In genomic region chr1:154182342-154183044, GRCh38 we compare ENCODE assay signal across 8 cellular contexts. TPM values are rescaled to one million over a fixed set of nuclear protein-coding genes. Genes with fewer than 3 reads are reported as not detected.
DNase-seq lines count a peak whose midpoint lies in the region; ATAC-seq, FAIRE-seq and TF ChIP-seq lines count a peak whose summit lies in the region.

No MANE protein-coding gene starts in this region.

- peak overlapping the region; percentile 82 to 96 (median 90) for H3K4me3 ChIP-seq in BLaER1 treated with 17β-estradiol and CSF1 and Interleukin-3, amounts not matched to agents 10 nM and 100 nM
- peak overlapping the region; percentile 100 for H3K4me3 ChIP-seq in fibroblast of pulmonary artery (replicated peaks; ENCODE audit: low read depth, low read length)
- H3K4me3 ChIP-seq in neural cell (ENCODE audit: low read length), result peak overlapping the region; percentile 98
- H3K4me3 ChIP-seq in stomach, result peak overlapping the region; percentile 82 to 99 (median 86)

- H3K9ac ChIP-seq in BLaER1 treated with 17β-estradiol and CSF1 and Interleukin-3, amounts not matched to agents 10 nM and 100 nM, result peak overlapping the region; percentile 84 to 97 (median 91)
- peak overlapping the region; percentile 90 for H3K9ac ChIP-seq in neural cell (ENCODE audit: low read length)

- no peaks in the 10 kb centered on the region for H3F3A ChIP-seq in neural cell (ENCODE audit: insufficient read depth, low read length, poor library complexity, severe bottlenecking)

- H3K79me2 ChIP-seq in neural cell (replicated peaks; ENCODE audit: insufficient read depth, low read length), result peaks cover 52% of the 10 kb centered on the region

- H2AFZ ChIP-seq in neural cell (ENCODE audit: low read depth, low read length), result peak overlapping the region; percentile 56

- no peak for TF ChIP-seq RAD21 in neural cell (conservative IDR thresholded peaks at IDR 0.05)

- H4K20me1 ChIP-seq in BLaER1 treated with 17β-estradiol and CSF1 and Interleukin-3, amounts not matched to agents 10 nM and 100 nM, result peaks cover 46 to 55% (median 48%) of the 10 kb centered on the region in 11 experiments
- no peaks in the 10 kb centered on the region for H4K20me1 ChIP-seq in neural cell (ENCODE audit: insufficient read depth)

- H3K4me3 Mint-ChIP-seq in activated T-helper 17 cell treated with anti-CD3 and anti-CD28 coated beads, Interleukin-2, amount 50 U/mL, for 72 hours, result peak overlapping the region; percentile 90

- peak overlapping the region; percentile 82 to 97 (median 93) for H3K27ac ChIP-seq in BLaER1 treated with 17β-estradiol and CSF1 and Interleukin-3, amounts not matched to agents 10 nM and 100 nM
- H3K27ac ChIP-seq in neural cell (ENCODE audit: low read length) (peak overlapping the region; percentile 90), stomach (peak overlapping the region; percentile 87 to 99 (median 97))

- no peak for TF ChIP-seq EP300 in neural cell (conservative IDR thresholded peaks at IDR 0.05; ENCODE audit: poor library complexity, severe bottlenecking)
- TF ChIP-seq EP300 in stomach (IDR thresholded peaks at IDR 0.05), result no peak

- intact Hi-C loops in stomach (cut with DNase I; ENCODE audit: low total_unique reads), result no loop called here

- TF ChIP-seq CTCF in fibroblast of pulmonary artery (IDR thresholded peaks at IDR 0.05; ENCODE audit: low read length, missing control alignments) (no peak), neural cell (IDR thresholded peaks at IDR 0.05; ENCODE audit: poor library complexity, severe bottlenecking) (no peak), stomach (IDR thresholded peaks at IDR 0.05) (no peak)

- DNase-seq in GM19239 (ENCODE audit: insufficient read length, low spot score) (no peak), RCC 7860 (ENCODE audit: low spot score) (peak; percentile 29), fibroblast of pulmonary artery (ENCODE audit: low read depth) (peak; percentile 89), stomach (peak; percentile 68)

- WGBS in stomach, 5 donors, result 0 to 1% (median 1%) methylated on average over 33 to 36 of the region's 36 CpGs

- FAIRE-seq in GM19239 (lab: Jason Lieb, UNC) (peak; percentile 75), RCC 7860 (lab: Jason Lieb, UNC) (no peak)

- no peaks in the 10 kb centered on the region for H3K9me2 ChIP-seq in neural cell (ENCODE audit: insufficient read depth, low read length)

- no peaks in the 10 kb centered on the region for H3K9me3 ChIP-seq in BLaER1 treated with 17β-estradiol and CSF1 and Interleukin-3, amounts not matched to agents 10 nM and 100 nM (replicated peaks in 1 of 11)
- H3K9me3 ChIP-seq in neural cell (ENCODE audit: low read length), result no peaks in the 10 kb centered on the region
- H3K9me3 ChIP-seq in stomach, result no peaks in the 10 kb centered on the region

- peaks cover 37 to 53% (median 47%) of the 10 kb centered on the region in 10 experiments for H3K4me1 ChIP-seq in BLaER1 treated with 17β-estradiol and CSF1 and Interleukin-3, amounts not matched to agents 10 nM and 100 nM
- peaks cover 46 to 64% (median 61%) of the 10 kb centered on the region in 4 donors for H3K4me1 ChIP-seq in stomach

- H3K36me3 ChIP-seq in BLaER1 treated with 17β-estradiol and CSF1 and Interleukin-3, amounts not matched to agents 10 nM and 100 nM, result peaks cover 11 to 43% (median 38%) of the 10 kb centered on the region in 11 experiments
- no peaks in the 10 kb centered on the region for H3K36me3 ChIP-seq in neural cell (ENCODE audit: insufficient read depth, low read length)
- peaks cover 0 to 14% (median 2%) of the 10 kb centered on the region in 4 donors for H3K36me3 ChIP-seq in stomach

- peaks cover 36% of the 10 kb centered on the region for H3K4me1 Mint-ChIP-seq in activated T-helper 17 cell treated with anti-CD3 and anti-CD28 coated beads, Interleukin-2, amount 50 U/mL, for 72 hours

- H3K4me2 ChIP-seq in BLaER1 treated with 17β-estradiol and CSF1 and Interleukin-3, amounts not matched to agents 10 nM and 100 nM, result peak overlapping the region; percentile 83 to 99 (median 96); a peak in 21 of 22 replicates
- peak overlapping the region; percentile 82 for H3K4me2 ChIP-seq in neural cell (ENCODE audit: low read length)

- peaks cover 59% of the 10 kb centered on the region for H3K36me3 Mint-ChIP-seq in activated T-helper 17 cell treated with anti-CD3 and anti-CD28 coated beads, Interleukin-2, amount 50 U/mL, for 72 hours (ENCODE audit: low read depth)

- H3K27me3 Mint-ChIP-seq in activated T-helper 17 cell treated with anti-CD3 and anti-CD28 coated beads, Interleukin-2, amount 50 U/mL, for 72 hours, result no peaks in the 10 kb centered on the region

- no peaks in the 10 kb centered on the region for H3K9me3 Mint-ChIP-seq in activated T-helper 17 cell treated with anti-CD3 and anti-CD28 coated beads, Interleukin-2, amount 50 U/mL, for 72 hours

- TF ChIP-seq POLR2A in stomach (IDR thresholded peaks at IDR 0.05), result no peak

- no peaks in the 10 kb centered on the region for H3K27me3 ChIP-seq in BLaER1 treated with 17β-estradiol and CSF1 and Interleukin-3, amounts not matched to agents 10 nM and 100 nM
- H3K27me3 ChIP-seq in neural cell (ENCODE audit: insufficient read depth, low read depth, low read length), result no peaks in the 10 kb centered on the region
- no peaks in the 10 kb centered on the region for H3K27me3 ChIP-seq in stomach

- H3K27ac Mint-ChIP-seq in activated T-helper 17 cell treated with anti-CD3 and anti-CD28 coated beads, Interleukin-2, amount 50 U/mL, for 72 hours, result peak overlapping the region; percentile 86

- peak; percentile 38 for ATAC-seq in HG03469 (IDR thresholded peaks at IDR 0.05; ENCODE audit: unreplicated experiment)
- ATAC-seq in activated T-helper 17 cell treated with anti-CD3 and anti-CD28 coated beads, Interleukin-2, amount 50 U/mL, for 72 hours (replicated peaks), result peak; percentile 77

TF ChIP-seq in neural cell, 6 proteins besides CTCF, POLR2A, EP300 and RAD21:
- TF ChIP-seq EZH2 (IDR thresholded peaks at IDR 0.05; ENCODE audit: borderline replicate concordance, insufficient read depth, low read length, poor library complexity, severe bottlenecking) (no peak), REST (IDR thresholded peaks at IDR 0.05; ENCODE audit: borderline replicate concordance) (no peak), MXI1 (conservative IDR thresholded peaks at IDR 0.05; ENCODE audit: poor library complexity, severe bottlenecking) (no peak), TAF1 (IDR thresholded peaks at IDR 0.05; ENCODE audit: low read depth) (no peak)
TF ChIP-seq in neural cell: peak in this region for 0.

RNA-seq across cellular contexts. Expression of gene TPM3, which starts 9.4 kb away (rescaled TPM):
- total RNA-seq in activated T-helper 17 cell treated with anti-CD3 and anti-CD28 coated beads, Interleukin-2, amount 50 U/mL, for 72 hours, result 100 to 1,000 TPM; 370 to 607 TPM
- polyA plus RNA-seq in neural cell (339 and 356 TPM in 2 replicates), stomach (100 to 1,000 TPM; 101 to 364 (median 159) TPM)
- 205 and 256 TPM in 2 replicates for polyA minus RNA-seq in neural cell
- 100 to 1,000 TPM in 4 of 5 donors, 10 to 100 TPM in 1; 32.7 to 293 (median 214) TPM for total RNA-seq in stomach

RNA-seq across cellular contexts. Expression of gene CFAP141, which starts 23.6 kb away (rescaled TPM):
- total RNA-seq in activated T-helper 17 cell treated with anti-CD3 and anti-CD28 coated beads, Interleukin-2, amount 50 U/mL, for 72 hours, result not detected
- polyA plus RNA-seq in neural cell (not detected in 2 replicates), stomach (not detected)
- not detected in 2 replicates for polyA minus RNA-seq in neural cell
- not detected for total RNA-seq in stomach

RNA-seq across cellular contexts. Expression of gene NUP210L, which starts 27.6 kb away (rescaled TPM):
- total RNA-seq in activated T-helper 17 cell treated with anti-CD3 and anti-CD28 coated beads, Interleukin-2, amount 50 U/mL, for 72 hours, result under 1 TPM; 0.04 to 0.24 TPM
- polyA plus RNA-seq in neural cell (0.09 TPM in 1 of 2 replicates, not detected in the other), stomach (not detected)
- polyA minus RNA-seq in neural cell, result 0.23 and 0.24 TPM in 2 replicates
- under 1 TPM in 1 of 5 donors, not detected in 4; 0.18 TPM for total RNA-seq in stomach

RNA-seq across cellular contexts. Expression of gene UBAP2L, which starts 38.3 kb away (rescaled TPM):
- total RNA-seq in activated T-helper 17 cell treated with anti-CD3 and anti-CD28 coated beads, Interleukin-2, amount 50 U/mL, for 72 hours, result 100 to 1,000 TPM; 237 to 249 TPM
- polyA plus RNA-seq in neural cell, result 41.4 and 44.7 TPM in 2 replicates
- polyA minus RNA-seq in neural cell, result 102 and 119 TPM in 2 replicates
- total RNA-seq in stomach, result 100 to 1,000 TPM in 2 of 5 donors, 10 to 100 TPM in 3; 25.2 to 109 (median 90.6) TPM
- 10 to 100 TPM; 41.1 to 44.8 (median 43.4) TPM for polyA plus RNA-seq in stomach
